ENCODE assay signal across 17 cellular contexts in genomic region chr11:5336331-5336730, GRCh38. TPM values are rescaled to one million over a fixed set of nuclear protein-coding genes. Genes with fewer than 3 reads are reported as not detected.
DNase-seq lines count a peak whose midpoint lies in the region; ATAC-seq and TF ChIP-seq lines count a peak whose summit lies in the region.
"Had no signal": no experiment of that assay in that cellular context is flagged by ENCODE, and none has a peak within 500 bp of the region (broad histone marks: within the 10 kb centered on the region; RNA-seq: fewer than 3 reads in every experiment).

No MANE protein-coding gene starts in this region.

- no peaks in the 10 kb centered on the region for H3K9me3 ChIP-seq in IMR-90 (ENCODE audit: control insufficient read depth, insufficient read depth, low read length)
- no peaks in the 10 kb centered on the region for H3K9me3 ChIP-seq in psoas muscle
- H3K9me3 ChIP-seq: BLaER1 treated with 17β-estradiol and CSF1 and Interleukin-3, amounts not matched to agents 10 nM and 100 nM had no signal

- H3K36me3 ChIP-seq in IMR-90 (ENCODE audit: control insufficient read depth, insufficient read depth, low read length), result no peaks in the 10 kb centered on the region
- H3K36me3 ChIP-seq in psoas muscle (ENCODE audit: insufficient read depth in 1 of 2, low read depth in 1 of 2), result no peaks in the 10 kb centered on the region
- H3K36me3 ChIP-seq: BLaER1 treated with 17β-estradiol and CSF1 and Interleukin-3, amounts not matched to agents 10 nM and 100 nM had no signal

- no peak for TF ChIP-seq POLR2A in IMR-90 (IDR thresholded peaks at IDR 0.05; ENCODE audit: low read depth, low read length)

- H2AK5ac ChIP-seq in IMR-90 (ENCODE audit: low read depth, low read length), result peak overlapping the region; percentile 46

- peak overlapping the region; percentile 99; the same call in 1 of the 2 replicates for H3K18ac ChIP-seq in IMR-90 (ENCODE audit: low read depth, low read length)

- H3K27ac ChIP-seq in IMR-90 (ENCODE audit: insufficient read depth, low read length) (no peak overlapping the region), psoas muscle (no peak overlapping the region)
- H3K27ac ChIP-seq: BLaER1 treated with 17β-estradiol and CSF1 and Interleukin-3, amounts not matched to agents 10 nM and 100 nM had no signal

- intact Hi-C loops in IMR-90 (cut with micrococcal nuclease), result no loop called here
- intact Hi-C loops in psoas muscle (cut with DNase I), result no loop called here
- intact Hi-C loops in Right ventricle myocardium inferior (cut with DNase I), result no loop called here

- no peaks in the 10 kb centered on the region for H3K79me1 ChIP-seq in IMR-90 (ENCODE audit: low read depth in 1 of 2, low read length in 2 of 2)

- no peak overlapping the region for H3K4me2 ChIP-seq in IMR-90 (ENCODE audit: low read depth, low read length)
- H3K4me2 ChIP-seq: GM23338 had no signal

- dilution Hi-C loops in IMR-90 (cut with HindIII; ENCODE audit: low sequenced_read_pairs, unreplicated experiment), result no loop called here

- peak overlapping the region; percentile 61; the same call in 1 of the 3 replicates for H2BK15ac ChIP-seq in IMR-90 (ENCODE audit: low read depth, low read length)

- in situ Hi-C loops in IMR-90 (cut with MboI; ENCODE audit: low sequenced_read_pairs), result no loop called here

- peak overlapping the region; percentile 70; the same call in 1 of the 2 replicates for H3K23ac ChIP-seq in IMR-90 (ENCODE audit: low read depth, low read length)

- H3K9me1 ChIP-seq in IMR-90 (ENCODE audit: insufficient read depth, low read length), result peaks cover 2% of the 10 kb centered on the region; the same call in 1 of the 2 replicates

- BruUV-seq in IMR-90 (replicated peaks; lab: Mats Ljungman, UMichigan), result no TSS peak

- H3K4me1 ChIP-seq in IMR-90 (ENCODE audit: control insufficient read depth, insufficient read depth, low read length), result peaks cover 14% of the 10 kb centered on the region
- H3K4me1 ChIP-seq in psoas muscle, result no peaks in the 10 kb centered on the region

- peak overlapping the region; percentile 97 for H2BK120ac ChIP-seq in IMR-90 (ENCODE audit: low read depth, low read length)

- TF ChIP-seq RAD21 in IMR-90 (IDR thresholded peaks at IDR 0.05; ENCODE audit: low read length), result no peak

- peak overlapping the region; percentile 97 for H4K91ac ChIP-seq in IMR-90 (ENCODE audit: insufficient read depth, low read depth, low read length)

- H4K20me1 ChIP-seq in IMR-90 (ENCODE audit: insufficient read depth, low read length), result no peaks in the 10 kb centered on the region
- H4K20me1 ChIP-seq: BLaER1 treated with 17β-estradiol and CSF1 and Interleukin-3, amounts not matched to agents 10 nM and 100 nM had no signal

- H4K5ac ChIP-seq in IMR-90 (ENCODE audit: low read depth, low read length), result peak overlapping the region; percentile 95; the same call in 1 of the 2 replicates

- TF ChIP-seq CTCF in IMR-90 (conservative IDR thresholded peaks at IDR 0.05; ENCODE audit: low read depth, low read length) (no peak), choroid plexus epithelial cell (conservative IDR thresholded peaks at IDR 0.05; ENCODE audit: low read depth, low read length) (no peak), psoas muscle (IDR thresholded peaks at IDR 0.05) (no peak)

- POLR2A ChIA-PET in IMR-90 (lab: Charles Lee; ENCODE audit: unreplicated experiment), result no interaction called here

- H2AK9ac ChIP-seq in IMR-90 (replicated peaks; ENCODE audit: low read depth, low read length, poor library complexity), result no peak overlapping the region

- H2BK20ac ChIP-seq in IMR-90 (ENCODE audit: low read depth, low read length), result peak overlapping the region; percentile 95

- H4K8ac ChIP-seq in IMR-90 (ENCODE audit: low read depth in 2 of 2, low read length in 2 of 2), result peak overlapping the region; percentile 72 to 98

- H3K14ac ChIP-seq in IMR-90 (replicated peaks; ENCODE audit: low read depth, low read length), result peak overlapping the region; percentile 88

- H3K4ac ChIP-seq in IMR-90 (ENCODE audit: low read depth, low read length), result peak overlapping the region; percentile 91; the same call in 1 of the 2 replicates

- CTCF ChIA-PET in IMR-90 (lab: Yijun Ruan, JAX), result interaction anchor here (0.7 to 1.1 kb wide), 2 partner anchors 13 to 37 kb away, joined by 3 read pairs; no protein-coding TSS in a partner anchor

- H2BK5ac ChIP-seq in IMR-90 (ENCODE audit: low read depth, low read length, poor library complexity, severe bottlenecking), result peak overlapping the region; percentile 95

- peak overlapping the region; percentile 8 for H3K56ac ChIP-seq in IMR-90 (ENCODE audit: extremely low read depth, insufficient read depth, low read length)

- H3K4me3 ChIP-seq in IMR-90 (ENCODE audit: insufficient read depth, low read depth, low read length) (no peak overlapping the region), choroid plexus epithelial cell (ENCODE audit: low read depth, low read length) (no peak overlapping the region), psoas muscle (no peak overlapping the region)
- H3K4me3 ChIP-seq: BLaER1 treated with 17β-estradiol and CSF1 and Interleukin-3, amounts not matched to agents 10 nM and 100 nM; GM12878; GM23338 had no signal

- ATAC-seq in IMR-90 (ENCODE audit: low read depth) (no peak), psoas muscle (no peak), Right ventricle myocardium inferior (no peak)
- ATAC-seq: GM23338 had no signal

- H3K27me3 ChIP-seq in IMR-90 (ENCODE audit: control insufficient read depth, insufficient read depth, low read length), result no peaks in the 10 kb centered on the region
- H3K27me3 ChIP-seq in psoas muscle (ENCODE audit: insufficient read depth in 3 of 3, low read length in 2 of 3), result no peaks in the 10 kb centered on the region
- H3K27me3 ChIP-seq: BLaER1 treated with 17β-estradiol and CSF1 and Interleukin-3, amounts not matched to agents 10 nM and 100 nM had no signal

- H2AFZ ChIP-seq in IMR-90 (replicated peaks; ENCODE audit: low read length, poor library complexity), result no peak overlapping the region
- H2AFZ ChIP-seq: GM23338 had no signal

- no peak overlapping the region for H3K9ac ChIP-seq in IMR-90 (ENCODE audit: low read depth, low read length)
- H3K9ac ChIP-seq: BLaER1 treated with 17β-estradiol and CSF1 and Interleukin-3, amounts not matched to agents 10 nM and 100 nM had no signal

- peak; percentile 25 for DNase-seq in ELR (ENCODE audit: low read depth)
- peak; percentile 76 for DNase-seq in IMR-90
- peak; percentile 56 for DNase-seq in choroid plexus epithelial cell (ENCODE audit: low read depth)
- peak; percentile 3 for DNase-seq in hepatic stellate cell (ENCODE audit: low spot score)
- no peak for DNase-seq in effector CD4-positive, alpha-beta T cell
- DNase-seq in psoas muscle, result no peak
- DNase-seq in stimulated activated CD4-positive, alpha-beta T cell treated with anti-CD3 and anti-CD28 coated beads, Interleukin-4, amount 100 ng/mL, for 1 hour, result no peak
- no peak for DNase-seq in Right ventricle myocardium inferior (ENCODE audit: missing footprints)
- DNase-seq: Karpas-422, NCI-H1105 treated with DMSO at 0.1 percent for 48 hours, NCI-H187 treated with DMSO at 0.1 percent for 48 hours, NCI-H446 treated with DMSO at 0.1 percent for 48 hours, NCI-H748 treated with DMSO at 0.1 percent for 48 hours had no signal

TF ChIP-seq in IMR-90, 13 proteins besides CTCF, POLR2A, EP300 and RAD21:
- no peak for TF ChIP-seq MAZ (IDR thresholded peaks at IDR 0.05; ENCODE audit: borderline replicate concordance, low read depth, low read length)
- TF ChIP-seq FOS (IDR thresholded peaks at IDR 0.05; ENCODE audit: low read depth, low read length), result 0 out of 2 replicates have a peak, but pooled peaks have one; percentile 35

RNA-seq across cellular contexts. Expression of gene OR51B5, which starts 7.0 kb away (rescaled TPM):
- 0.54 and 0.56 TPM in 2 replicates for total RNA-seq in IMR-90 (2012; rRNA removed)
- 0.09 and 0.29 TPM in 2 replicates for polyA plus RNA-seq in IMR-90 (2012; rRNA removed)
- 0.04 TPM in 1 of 2 replicates, not detected in the other for polyA plus RNA-seq in IMR-90 (2012; cell fraction: cytosol; rRNA removed)
- 0.18 and 0.37 TPM in 2 replicates for polyA plus RNA-seq in IMR-90 (2012; cell fraction: nucleus; rRNA removed; ENCODE audit: low replicate concordance)
- not detected for total RNA-seq in psoas muscle
- polyA plus RNA-seq in psoas muscle, result not detected
- total RNA-seq in Right ventricle myocardium inferior, result not detected
- total RNA-seq: GM23338 had no signal
- polyA plus RNA-seq: GM23338 had no signal

RNA-seq across cellular contexts. Expression of gene OR51B2, which starts 12.2 kb away (rescaled TPM):
- total RNA-seq in IMR-90 (2012; rRNA removed) (not detected in 2 replicates), psoas muscle (not detected), Right ventricle myocardium inferior (not detected)
- polyA plus RNA-seq in IMR-90 (2012; rRNA removed) (not detected in 2 replicates), psoas muscle (not detected)
- not detected in 2 replicates for polyA plus RNA-seq in IMR-90 (2012; cell fraction: cytosol; rRNA removed)
- polyA plus RNA-seq in IMR-90 (2012; cell fraction: nucleus; rRNA removed; ENCODE audit: low replicate concordance), result not detected in 2 replicates
- total RNA-seq: GM12878, GM23338 had no signal
- polyA plus RNA-seq: AG04450, GM23338 had no signal

RNA-seq across cellular contexts. Expression of gene OR51B6, which starts 15.0 kb away (rescaled TPM):
- not detected in 2 replicates for total RNA-seq in IMR-90 (2012; rRNA removed)
- polyA plus RNA-seq in IMR-90 (2012; rRNA removed), result not detected in 2 replicates
- polyA plus RNA-seq in IMR-90 (2012; cell fraction: cytosol; rRNA removed), result not detected in 2 replicates
- polyA plus RNA-seq in IMR-90 (2012; cell fraction: nucleus; rRNA removed; ENCODE audit: low replicate concordance), result 0.21 TPM in 1 of 2 replicates, not detected in the other
- not detected for total RNA-seq in psoas muscle
- not detected for polyA plus RNA-seq in psoas muscle
- not detected for total RNA-seq in Right ventricle myocardium inferior
- total RNA-seq: GM23338 had no signal
- polyA plus RNA-seq: AG04450, GM12878, GM23338 had no signal

RNA-seq across cellular contexts. Expression of gene OR51B4, which starts 34.6 kb away (rescaled TPM):
- total RNA-seq in IMR-90 (2012; rRNA removed), result not detected in 2 replicates
- polyA plus RNA-seq in IMR-90 (2012; rRNA removed), result 0.11 TPM in 1 of 2 replicates, not detected in the other
- 0.16 TPM in 1 of 2 replicates, not detected in the other for polyA plus RNA-seq in IMR-90 (2012; cell fraction: cytosol; rRNA removed)
- 0.09 TPM in 1 of 2 replicates, not detected in the other for polyA plus RNA-seq in IMR-90 (2012; cell fraction: nucleus; rRNA removed; ENCODE audit: low replicate concordance)
- total RNA-seq in psoas muscle, result not detected
- polyA plus RNA-seq in psoas muscle, result not detected
- not detected for total RNA-seq in Right ventricle myocardium inferior
- total RNA-seq: GM23338 had no signal
- polyA plus RNA-seq: GM23338 had no signal

RNA-seq across cellular contexts. Expression of gene OR51M1, which starts 47.3 kb away (rescaled TPM):
- total RNA-seq in IMR-90 (2012; rRNA removed), result 0.54 and 0.56 TPM in 2 replicates
- 0.67 and 0.87 TPM in 2 replicates for polyA plus RNA-seq in IMR-90 (2012; rRNA removed)
- 0.09 and 0.12 TPM in 2 replicates for polyA plus RNA-seq in IMR-90 (2012; cell fraction: cytosol; rRNA removed)
- polyA plus RNA-seq in IMR-90 (2012; cell fraction: nucleus; rRNA removed; ENCODE audit: low replicate concordance), result 3.8 and 4.3 TPM in 2 replicates
- total RNA-seq in psoas muscle, result not detected
- not detected for polyA plus RNA-seq in psoas muscle
- total RNA-seq in Right ventricle myocardium inferior, result not detected
- total RNA-seq: GM12878 had no signal
- polyA plus RNA-seq: GM23338 had no signal

Comparison
In these comparisons a context has a peak if more than half of its experiments do, and no peak if none do; other contexts are left out.
1. DNase-seq: peak in ELR (single experiment), IMR-90 (single experiment), choroid plexus epithelial cell (single experiment) and hepatic stellate cell (single experiment); none in effector CD4-positive, alpha-beta T cell (single experiment), psoas muscle (0 of 2), stimulated activated CD4-positive, alpha-beta T cell treated with anti-CD3 and anti-CD28 coated beads, Interleukin-4, amount 100 ng/mL, for 1 hour (single experiment) and Right ventricle myocardium inferior (single experiment).